In genomic region chr15:77502379-77503095, GRCh38 we compare ENCODE assay signal across 15 cellular contexts.
"Had no signal": no experiment of that assay in that cellular context is flagged by ENCODE, and none has a peak within 500 bp of the region (broad histone marks: within the 10 kb centered on the region; RNA-seq: fewer than 3 reads in every experiment).

No MANE protein-coding gene starts in this region.

- H3K27me3 ChIP-seq: ovary, tibial artery had no signal

- DNase-seq: cerebellar nuclear complex; foreskin melanocyte; kidney; left cardiac atrium; left ventricle myocardium inferior; lower lobe of right lung; natural killer cell; nucleus accumbens; ovary; right cardiac atrium; stimulated activated CD4-positive, alpha-beta T cell treated with anti-CD3 and anti-CD28 coated beads, Interleukin-4, amount 100 ng/mL, for 1 hour; stimulated activated CD8-positive, alpha-beta memory T cell treated with anti-CD3 and anti-CD28 coated beads, Interleukin-4, amount 100 ng/mL, for 48 hours; tibial artery had no signal

- H3K4me3 ChIP-seq: left ventricle myocardium inferior, lower lobe of right lung, ovary, tibial artery had no signal

- H3K36me3 ChIP-seq: left ventricle myocardium inferior, lower lobe of right lung, ovary, tibial artery had no signal

- H3K9me3 ChIP-seq: left ventricle myocardium inferior, lower lobe of right lung, ovary, tibial artery had no signal

- H3K27ac ChIP-seq: left ventricle myocardium inferior, lower lobe of right lung, ovary, tibial artery had no signal

- FAIRE-seq: colon, kidney had no signal

- ATAC-seq: left cardiac atrium; lower lobe of right lung; natural killer cell; right cardiac atrium; stimulated activated memory B cell treated with anti-CD40 and anti-IgM and Interleukin-4, amounts not matched to agents 10 μg/mL and 1 μg/mL and 100 μg/mL, for 72 hours had no signal
